In the genomic region with DNA sequence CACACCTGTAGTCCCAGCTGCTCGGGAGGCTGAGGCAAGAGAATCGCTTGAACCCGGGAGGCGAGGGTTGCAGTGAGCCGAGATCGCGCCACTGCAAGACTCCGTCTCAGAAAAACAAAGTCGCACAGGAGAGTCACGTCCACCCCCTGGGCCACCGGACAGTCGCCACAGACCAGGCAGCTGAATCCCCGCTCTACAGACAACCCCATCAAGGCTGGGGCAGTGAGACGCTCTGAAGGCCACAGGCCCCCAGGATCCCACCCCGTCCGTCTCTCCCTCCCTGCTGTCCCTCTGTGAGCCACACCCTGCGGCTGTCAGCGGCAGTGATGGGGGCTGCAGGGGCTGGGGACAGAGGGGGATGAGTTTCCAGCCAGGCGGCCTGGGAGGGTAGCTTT, we compare ENCODE assay signal across 1 cellular context.
TF ChIP-seq lines count a peak whose summit lies in the region.

No MANE protein-coding gene starts in this region.

TF ChIP-seq in endothelial cell of umbilical vein, 7 proteins besides CTCF, POLR2A, EP300 and RAD21:
- TF ChIP-seq FOS (IDR thresholded peaks at IDR 0.05; ENCODE audit: borderline replicate concordance, insufficient read depth, low read length) (no peak), JUN (IDR thresholded peaks at IDR 0.05; ENCODE audit: borderline replicate concordance, insufficient read depth, insufficient read length, low read depth) (no peak), EZH2 (IDR thresholded peaks at IDR 0.05; ENCODE audit: borderline replicate concordance, low read depth, low read length, severe bottlenecking) (no peak), POLR2AphosphoS5 (IDR thresholded peaks at IDR 0.05; ENCODE audit: insufficient read depth, low read depth, low read length) (no peak), GATA2 (IDR thresholded peaks at IDR 0.05; ENCODE audit: insufficient read depth, insufficient read length, low read depth, low read length) (no peak), MYC (IDR thresholded peaks at IDR 0.05; ENCODE audit: low read depth, low read length) (no peak)
- TF ChIP-seq, protein P1, sequence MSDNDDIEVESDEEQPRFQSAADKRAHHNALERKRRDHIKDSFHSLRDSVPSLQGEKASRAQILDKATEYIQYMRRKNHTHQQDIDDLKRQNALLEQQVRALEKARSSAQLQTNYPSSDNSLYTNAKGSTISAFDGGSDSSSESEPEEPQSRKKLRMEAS (IDR thresholded peaks at IDR 0.05; ENCODE audit: insufficient read depth, insufficient read length) = no peak
